ENCODE assay signal across 22 cellular contexts in genomic region chr3:128949158-128949557, GRCh38. TPM values are rescaled to one million over a fixed set of nuclear protein-coding genes. Genes with fewer than 3 reads are reported as not detected.
A peak's percentile ranks its signal among the peaks of the same experiment; 100 is the strongest.
DNase-seq lines count a peak whose midpoint lies in the region; ATAC-seq and TF ChIP-seq lines count a peak whose summit lies in the region.
"Had no signal": no experiment of that assay in that cellular context is flagged by ENCODE, and none has a peak within 500 bp of the region (broad histone marks: within the 10 kb centered on the region; RNA-seq: fewer than 3 reads in every experiment).

No MANE protein-coding gene starts in this region.

- no peaks in the 10 kb centered on the region for H3K4me1 ChIP-seq in HEK293 (ENCODE audit: control insufficient read depth, insufficient read depth, low read length)
- peaks cover 0 to 10% (median 4%) of the 10 kb centered on the region in 4 donors for H3K4me1 ChIP-seq in esophagus muscularis mucosa
- H3K4me1 ChIP-seq: A549, BE2C had no signal

- POLR2A ChIA-PET in HEK293 (lab: Yijun Ruan, JAX): no interaction called here

- H3K4me3 ChIP-seq in HEK293 (ENCODE audit: low read depth, low read length) (no peak overlapping the region), esophagus muscularis mucosa (no peak overlapping the region)
- H3K4me3 ChIP-seq: A549; BLaER1 treated with 17β-estradiol and CSF1 and Interleukin-3, amounts not matched to agents 10 nM and 100 nM; GM23248 had no signal

- H3K36me3 ChIP-seq in HEK293 (ENCODE audit: control insufficient read depth in 2 of 2, insufficient read depth in 1 of 2, low read length in 2 of 2) (no peaks in the 10 kb centered on the region), esophagus muscularis mucosa (no peaks in the 10 kb centered on the region)
- H3K36me3 ChIP-seq: BE2C; BLaER1 treated with 17β-estradiol and CSF1 and Interleukin-3, amounts not matched to agents 10 nM and 100 nM had no signal

- TF ChIP-seq CTCF in HEK293 (tag by site-specific recombination; IDR thresholded peaks at IDR 0.05) (no peak), esophagus muscularis mucosa (IDR thresholded peaks at IDR 0.05) (no peak)

- H3K27me3 ChIP-seq in esophagus muscularis mucosa: no peaks in the 10 kb centered on the region
- H3K27me3 ChIP-seq: BE2C; BLaER1 treated with 17β-estradiol and CSF1 and Interleukin-3, amounts not matched to agents 10 nM and 100 nM had no signal

- H3K9me3 ChIP-seq in HEK293 (ENCODE audit: control insufficient read depth, insufficient read depth, low read depth, low read length) (no peaks in the 10 kb centered on the region), esophagus muscularis mucosa (no peaks in the 10 kb centered on the region)
- H3K9me3 ChIP-seq: A549, BE2C had no signal

- intact Hi-C loops in esophagus muscularis mucosa (cut with DNase I): no loop called here

- 92% methylated on average over 3 of the region's 3 CpGs for WGBS in esophagus muscularis mucosa

- no peak for TF ChIP-seq POLR2A in esophagus muscularis mucosa (IDR thresholded peaks at IDR 0.05; ENCODE audit: low read depth)

- no peak overlapping the region for H3K27ac ChIP-seq in HEK293 (ENCODE audit: extremely low read depth, low read depth, low read length)
- no peak overlapping the region for H3K27ac ChIP-seq in esophagus muscularis mucosa (replicated peaks in 1 of 4)
- H3K27ac ChIP-seq: A549, GM23248 had no signal

- no peak for TF ChIP-seq EP300 in esophagus muscularis mucosa (IDR thresholded peaks at IDR 0.05)

- peak; percentile 19 for DNase-seq in activated CD8-positive, alpha-beta memory T cell treated with anti-CD3 and anti-CD28 coated beads for 24 hours
- no peak for DNase-seq in activated CD8-positive, alpha-beta memory T cell treated with anti-CD3 and anti-CD28 coated beads, Interleukin-2, amount 50 U/mL, for 4 hours
- DNase-seq in esophagus muscularis mucosa (ENCODE audit: extremely low spot score) (peak; percentile 55), cerebellum (ENCODE audit: low spot score) (no peak)
- DNase-seq: 8988T; ACHN; AML-193; BE2C; CD4-positive, alpha-beta T cell; CD8-positive, alpha-beta memory T cell; DMS 273 treated with DMSO at 0.1 percent for 48 hours; DMS79; EL; GF-D8; GM23248; H7; HCEC 1CT had no signal

- no peak for ATAC-seq in HG03095 (IDR thresholded peaks at IDR 0.05; ENCODE audit: unreplicated experiment)
- ATAC-seq: A549 had no signal

- CTCF ChIA-PET in HEK293 (lab: Yijun Ruan, JAX): no interaction called here

TF ChIP-seq in HEK293, 187 proteins besides CTCF, POLR2A, EP300 and RAD21:
- TF ChIP-seq ZNF146 (tag by site-specific recombination; IDR thresholded peaks at IDR 0.05): peak; percentile 53; the same call in 1 of the 2 replicates
- TF ChIP-seq ZFHX2 (tag by site-specific recombination; conservative IDR thresholded peaks at IDR 0.05): no peak

RNA-seq across cellular contexts. Expression of gene CFAP92, which starts 44.7 kb away (rescaled TPM):
- total RNA-seq in esophagus muscularis mucosa (1 to 10 TPM in 1 of 4 donors, under 1 TPM in 3; 0.19 to 1.2 (median 0.47) TPM), cerebellum (2.5 TPM)
- total RNA-seq: G401, GM23248 had no signal

RNA-seq across cellular contexts. Expression of gene EFCC1, which starts 51.9 kb away (rescaled TPM):
- total RNA-seq in esophagus muscularis mucosa: 10 to 100 TPM in 1 of 4 donors, 1 to 10 TPM in 3; 5.8 to 15.8 (median 7.9) TPM
- 1.6 TPM for total RNA-seq in cerebellum
- total RNA-seq: G401, GM23248 had no signal

Comparison
In these comparisons a context has a peak if more than half of its experiments do, and no peak if none do; other contexts are left out.
1. DNase-seq: peak in activated CD8-positive, alpha-beta memory T cell treated with anti-CD3 and anti-CD28 coated beads for 24 hours (single experiment) and esophagus muscularis mucosa (single experiment); none in activated CD8-positive, alpha-beta memory T cell treated with anti-CD3 and anti-CD28 coated beads, Interleukin-2, amount 50 U/mL, for 4 hours (single experiment) and cerebellum (single experiment).